In the genomic region with DNA sequence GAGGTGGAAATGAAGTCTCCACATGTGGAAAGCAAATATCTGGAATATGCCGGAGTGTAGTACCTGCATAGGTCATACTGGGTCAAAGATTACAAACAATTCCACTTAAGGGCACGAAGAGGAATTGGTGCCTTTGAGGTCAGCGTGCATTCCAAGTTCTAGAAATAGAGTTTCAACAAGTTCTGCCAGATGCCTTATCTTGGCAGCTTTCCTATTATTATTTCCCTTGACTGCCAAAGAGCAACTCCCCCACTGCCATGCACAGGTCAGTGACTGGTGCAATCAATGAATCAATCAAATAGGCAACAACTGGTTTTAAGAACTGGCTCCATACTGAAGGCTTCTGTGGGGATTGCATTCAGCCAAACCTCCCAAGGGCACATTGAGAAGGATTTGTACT, we compare ENCODE assay signal across 10 cellular contexts.
DNase-seq lines count a peak whose midpoint lies in the region; ATAC-seq and TF ChIP-seq lines count a peak whose summit lies in the region.
"Had no signal": no experiment of that assay in that cellular context is flagged by ENCODE, and none has a peak within 500 bp of the region (broad histone marks: within the 10 kb centered on the region; RNA-seq: fewer than 3 reads in every experiment).

No MANE protein-coding gene starts in this region.

- no peak overlapping the region for H4K12ac ChIP-seq in trophoblast cell (ENCODE audit: low read depth, low read length)

- H4K8ac ChIP-seq in trophoblast cell (ENCODE audit: low read depth, low read length) = no peak overlapping the region

- peak; percentile 26 for DNase-seq in DMS 273 treated with DMSO at 0.1 percent for 48 hours (lab: John Stamatoyannopoulos, UW)
- peak in 1 of 2 experiments; percentile 92 for DNase-seq in SJSA1 (ENCODE audit: low read depth in 1 of 2, low spot score in 2 of 2)
- peak; percentile 59 to 80 for DNase-seq in foreskin fibroblast
- DNase-seq in trophoblast cell = peak; percentile 53 to 80
- no peak for DNase-seq in superior temporal gyrus (ENCODE audit: extremely low spot score)
- DNase-seq in HuH-7.5 (ENCODE audit: low spot score) = no peak
- no peak for DNase-seq in central memory CD4-positive, alpha-beta T cell
- DNase-seq: midbrain had no signal

- H2BK5ac ChIP-seq in trophoblast cell (ENCODE audit: low read depth, low read length, poor library complexity) = no peak overlapping the region

- no peak for TF ChIP-seq CTCF in foreskin fibroblast (IDR thresholded peaks at IDR 0.05; ENCODE audit: low read depth, low read length)

- H3K4me3 ChIP-seq in SJSA1 (no peak overlapping the region), foreskin fibroblast (ENCODE audit: low read depth in 1 of 2, low read length in 2 of 2) (no peak overlapping the region), trophoblast cell (ENCODE audit: low read depth, low read length) (no peak overlapping the region)
- H3K4me3 ChIP-seq: HAP-1 had no signal

- H2AK5ac ChIP-seq in trophoblast cell (ENCODE audit: low read length) = no peak overlapping the region

- H2BK12ac ChIP-seq in trophoblast cell (ENCODE audit: low read length) = no peak overlapping the region

- WGBS in trophoblast cell (ENCODE audit: extremely low coverage, insufficient coverage, insufficient read length) = no CpG with 5 or more reads among the region's 3 CpGs

- H3K27ac ChIP-seq in SJSA1 (peak overlapping the region; percentile 87), trophoblast cell (ENCODE audit: low read depth, low read length) (peak overlapping the region; percentile 80)

- no peaks in the 10 kb centered on the region for H3K36me3 ChIP-seq in SJSA1
- no peaks in the 10 kb centered on the region for H3K36me3 ChIP-seq in trophoblast cell (ENCODE audit: control insufficient read depth in 1 of 2, insufficient read depth in 2 of 2, low read length in 2 of 2)
- H3K36me3 ChIP-seq: HAP-1 had no signal

- H3K79me1 ChIP-seq in trophoblast cell (ENCODE audit: low read length) = peaks cover 6% of the 10 kb centered on the region

- peaks cover 2% of the 10 kb centered on the region for H3K79me2 ChIP-seq in trophoblast cell (ENCODE audit: control insufficient read depth, insufficient read depth, low read length, poor library complexity)

- no peak overlapping the region for H2AFZ ChIP-seq in trophoblast cell (ENCODE audit: insufficient read depth, low read length, poor library complexity)

- H4K91ac ChIP-seq in trophoblast cell (ENCODE audit: low read depth, low read length) = no peak overlapping the region

- peak overlapping the region; percentile 27 for H3K4me2 ChIP-seq in trophoblast cell (ENCODE audit: low read length)

- no peak for ATAC-seq in HG02870 (IDR thresholded peaks at IDR 0.05; ENCODE audit: unreplicated experiment)

- H3K4ac ChIP-seq in trophoblast cell (ENCODE audit: low read depth, low read length) = no peak overlapping the region

- no peak overlapping the region for H3K18ac ChIP-seq in trophoblast cell (ENCODE audit: low read length)

- H3K9ac ChIP-seq in trophoblast cell (ENCODE audit: low read length) = no peak overlapping the region

- H3K14ac ChIP-seq in trophoblast cell (ENCODE audit: low read length) = no peak overlapping the region

- no peaks in the 10 kb centered on the region for H3K9me3 ChIP-seq in SJSA1 (replicated peaks)
- peaks cover 1% of the 10 kb centered on the region for H3K9me3 ChIP-seq in trophoblast cell (ENCODE audit: insufficient read depth, low read depth, low read length)
- H3K9me3 ChIP-seq: HAP-1 had no signal

- no peak overlapping the region for H3K23ac ChIP-seq in trophoblast cell (ENCODE audit: low read length)

- H2BK120ac ChIP-seq in trophoblast cell (ENCODE audit: insufficient read depth, low read length, poor library complexity) = no peak overlapping the region

- H3K27me3 ChIP-seq in SJSA1 (replicated peaks) (no peaks in the 10 kb centered on the region), trophoblast cell (ENCODE audit: insufficient read depth, low read length) (no peaks in the 10 kb centered on the region)

- H3K4me1 ChIP-seq in SJSA1 (replicated peaks) (peaks cover 47% of the 10 kb centered on the region), trophoblast cell (ENCODE audit: control insufficient read depth in 1 of 2, insufficient read depth in 2 of 2, low read length in 2 of 2) (peaks cover 6 to 11% of the 10 kb centered on the region in 2 experiments)
- H3K4me1 ChIP-seq: HAP-1 had no signal

Comparison
In these comparisons a context has a peak if more than half of its experiments do, and no peak if none do; other contexts are left out.
1. DNase-seq: peak in DMS 273 treated with DMSO at 0.1 percent for 48 hours (single experiment), foreskin fibroblast (2 of 2) and trophoblast cell (2 of 2); none in superior temporal gyrus (single experiment), HuH-7.5 (single experiment) and central memory CD4-positive, alpha-beta T cell (single experiment).